1 cellular context compared by ENCODE assay signal in genomic region chr9:806285-807156, GRCh38.
TF ChIP-seq lines count a peak whose summit lies in the region.

No MANE protein-coding gene starts in this region.

TF ChIP-seq in WTC11, 78 proteins besides CTCF, POLR2A, EP300 and RAD21 (continued from another document):
- no peak for TF ChIP-seq ZNF512 (CRISPR knock-in tag; IDR thresholded peaks at IDR 0.05; ENCODE audit: borderline replicate concordance)
- no peak for TF ChIP-seq NR2C2 (CRISPR knock-in tag; IDR thresholded peaks at IDR 0.05)
- TF ChIP-seq CREM (CRISPR knock-in tag; IDR thresholded peaks at IDR 0.05), result no peak
- no peak for TF ChIP-seq ZSCAN18 (CRISPR knock-in tag; IDR thresholded peaks at IDR 0.05)
- no peak for TF ChIP-seq ZNF121 (CRISPR knock-in tag; IDR thresholded peaks at IDR 0.05)
- no peak for TF ChIP-seq TP53 (CRISPR knock-in tag; IDR thresholded peaks at IDR 0.05)
- TF ChIP-seq ELF4 (CRISPR knock-in tag; IDR thresholded peaks at IDR 0.05; ENCODE audit: low read depth), result no peak
- TF ChIP-seq ZNF281 (CRISPR knock-in tag; IDR thresholded peaks at IDR 0.05), result no peak
- no peak for TF ChIP-seq PREB (CRISPR knock-in tag; IDR thresholded peaks at IDR 0.05; ENCODE audit: borderline replicate concordance)
